1 cellular context compared by ENCODE assay signal in the genomic region with DNA sequence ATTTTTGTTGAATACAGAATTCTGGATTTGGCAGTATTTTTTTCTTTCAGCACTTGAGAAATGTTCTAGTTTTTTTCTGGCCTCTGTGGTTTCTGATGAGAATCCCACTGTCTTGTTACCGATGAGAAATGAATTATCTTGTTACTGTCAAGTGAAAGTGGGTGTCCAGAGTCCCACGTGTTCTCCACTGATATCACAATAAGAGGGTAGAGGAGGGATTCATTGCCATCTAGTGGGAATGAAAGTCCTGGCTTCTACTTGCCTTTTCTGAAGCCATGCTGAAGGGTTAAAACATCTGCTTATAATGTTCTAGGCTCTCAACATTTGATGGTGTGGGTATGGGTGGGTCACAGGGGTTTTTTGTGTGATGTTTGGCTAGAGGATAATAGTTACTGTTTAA.
TF ChIP-seq lines count a peak whose summit lies in the region.

No MANE protein-coding gene starts in this region.

TF ChIP-seq in GM12878, 131 proteins besides CTCF, POLR2A, EP300 and RAD21 (continued from another document):
- no peak for TF ChIP-seq MTA3 (IDR thresholded peaks at IDR 0.05; ENCODE audit: borderline replicate concordance, low read length)
- no peak for TF ChIP-seq SRF (IDR thresholded peaks at IDR 0.05; ENCODE audit: low read depth in 2 of 2, low read length in 2 of 2)
- TF ChIP-seq, protein P1, sequence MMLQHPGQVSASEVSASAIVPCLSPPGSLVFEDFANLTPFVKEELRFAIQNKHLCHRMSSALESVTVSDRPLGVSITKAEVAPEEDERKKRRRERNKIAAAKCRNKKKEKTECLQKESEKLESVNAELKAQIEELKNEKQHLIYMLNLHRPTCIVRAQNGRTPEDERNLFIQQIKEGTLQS (IDR thresholded peaks at IDR 0.05; ENCODE audit: borderline replicate concordance, extremely low read depth, low read depth, low read length) = no peak
- TF ChIP-seq, protein P2, sequence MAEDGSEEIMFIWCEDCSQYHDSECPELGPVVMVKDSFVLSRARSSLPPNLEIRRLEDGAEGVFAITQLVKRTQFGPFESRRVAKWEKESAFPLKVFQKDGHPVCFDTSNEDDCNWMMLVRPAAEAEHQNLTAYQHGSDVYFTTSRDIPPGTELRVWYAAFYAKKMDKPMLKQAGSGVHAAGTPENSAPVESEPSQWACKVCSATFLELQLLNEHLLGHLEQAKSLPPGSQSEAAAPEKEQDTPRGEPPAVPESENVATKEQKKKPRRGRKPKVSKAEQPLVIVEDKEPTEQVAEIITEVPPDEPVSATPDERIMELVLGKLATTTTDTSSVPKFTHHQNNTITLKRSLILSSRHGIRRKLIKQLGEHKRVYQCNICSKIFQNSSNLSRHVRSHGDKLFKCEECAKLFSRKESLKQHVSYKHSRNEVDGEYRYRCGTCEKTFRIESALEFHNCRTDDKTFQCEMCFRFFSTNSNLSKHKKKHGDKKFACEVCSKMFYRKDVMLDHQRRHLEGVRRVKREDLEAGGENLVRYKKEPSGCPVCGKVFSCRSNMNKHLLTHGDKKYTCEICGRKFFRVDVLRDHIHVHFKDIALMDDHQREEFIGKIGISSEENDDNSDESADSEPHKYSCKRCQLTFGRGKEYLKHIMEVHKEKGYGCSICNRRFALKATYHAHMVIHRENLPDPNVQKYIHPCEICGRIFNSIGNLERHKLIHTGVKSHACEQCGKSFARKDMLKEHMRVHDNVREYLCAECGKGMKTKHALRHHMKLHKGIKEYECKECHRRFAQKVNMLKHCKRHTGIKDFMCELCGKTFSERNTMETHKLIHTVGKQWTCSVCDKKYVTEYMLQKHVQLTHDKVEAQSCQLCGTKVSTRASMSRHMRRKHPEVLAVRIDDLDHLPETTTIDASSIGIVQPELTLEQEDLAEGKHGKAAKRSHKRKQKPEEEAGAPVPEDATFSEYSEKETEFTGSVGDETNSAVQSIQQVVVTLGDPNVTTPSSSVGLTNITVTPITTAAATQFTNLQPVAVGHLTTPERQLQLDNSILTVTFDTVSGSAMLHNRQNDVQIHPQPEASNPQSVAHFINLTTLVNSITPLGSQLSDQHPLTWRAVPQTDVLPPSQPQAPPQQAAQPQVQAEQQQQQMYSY (CRISPR knock-in tag; IDR thresholded peaks at IDR 0.05) = no peak
TF ChIP-seq in GM12878: peak in this region for 0.
